18 cellular contexts compared by ENCODE assay signal in genomic region chr14:24848427-24848826, GRCh38.
DNase-seq lines count a peak whose midpoint lies in the region; ATAC-seq and TF ChIP-seq lines count a peak whose summit lies in the region.
"Had no signal": no experiment of that assay in that cellular context is flagged by ENCODE, and none has a peak within 500 bp of the region (broad histone marks: within the 10 kb centered on the region; RNA-seq: fewer than 3 reads in every experiment).

No MANE protein-coding gene starts in this region.

- no peaks in the 10 kb centered on the region; the same call in 1 of the 2 replicates for H3K27me3 Mint-ChIP-seq in HFFc6 (ENCODE audit: insufficient read depth)

- no peak for TF ChIP-seq CTCF in HFFc6 (IDR thresholded peaks at IDR 0.05)
- no peak for TF ChIP-seq CTCF in foreskin fibroblast (IDR thresholded peaks at IDR 0.05; ENCODE audit: low read depth, low read length)

- peak overlapping the region; percentile 43 for H3K4me3 Mint-ChIP-seq in HFFc6
- H3K4me3 Mint-ChIP-seq: CD4-positive, alpha-beta T cell; endodermal cell; immature natural killer cell; stimulated activated naive CD8-positive, alpha-beta T cell treated with anti-CD3 and anti-CD28 coated beads, Interleukin-15, Interleukin-2, amounts not matched to agents 100 ng/mL and 50 ng/mL, for 24 hours had no signal

- H3K4me1 ChIP-seq in urinary bladder (ENCODE audit: insufficient read depth): no peaks in the 10 kb centered on the region

- H3K27ac ChIP-seq in angular gyrus (ENCODE audit: low read depth, low read length) (peak overlapping the region; percentile 29), urinary bladder (ENCODE audit: low read depth) (peak overlapping the region; percentile 10)
- H3K27ac ChIP-seq: ovary, WERI-Rb-1 had no signal

- no peaks in the 10 kb centered on the region for H3K36me3 ChIP-seq in urinary bladder (ENCODE audit: insufficient read depth)
- H3K36me3 ChIP-seq: ovary, WERI-Rb-1 had no signal

- H3K27ac Mint-ChIP-seq in HFFc6: peak overlapping the region; percentile 52
- H3K27ac Mint-ChIP-seq: activated T-helper 2 cell treated with anti-CD3 and anti-CD28 coated beads, Interferon-gamma antibody, Interleukin-2, Interleukin-4, amounts not matched to agents 10 μg/mL and 5 μg/mL and 100 μg/mL, durations not matched to agents 14 hours and 24 hours and 36 hours; CD4-positive, alpha-beta T cell; endodermal cell; immature natural killer cell; stimulated activated naive CD8-positive, alpha-beta T cell treated with anti-CD3 and anti-CD28 coated beads, Interleukin-15, Interleukin-2, amounts not matched to agents 100 ng/mL and 50 ng/mL, for 24 hours had no signal

- H3K4me1 Mint-ChIP-seq in HFFc6 (ENCODE audit: low read depth): peaks cover 61% of the 10 kb centered on the region
- H3K4me1 Mint-ChIP-seq: immature natural killer cell had no signal

- H3K4me3 ChIP-seq in foreskin fibroblast (ENCODE audit: low read depth in 1 of 2, low read length in 2 of 2) (no peak overlapping the region), urinary bladder (ENCODE audit: low read depth, low read length) (no peak overlapping the region)
- H3K4me3 ChIP-seq: ovary had no signal

- peak; percentile 56 for DNase-seq in HFFc6
- DNase-seq in foreskin fibroblast: peak; percentile 64 to 85
- DNase-seq in SHP77 treated with DMSO at 0.1 percent for 48 hours (lab: John Stamatoyannopoulos, UW): no peak
- DNase-seq: CD4-positive, alpha-beta T cell; endodermal cell; immature natural killer cell; midbrain; NCI-H2081; NCI-H526; ovary; WERI-Rb-1 had no signal

- no peaks in the 10 kb centered on the region for H3K9me3 Mint-ChIP-seq in HFFc6
- H3K9me3 Mint-ChIP-seq: activated T-helper 2 cell treated with anti-CD3 and anti-CD28 coated beads, Interferon-gamma antibody, Interleukin-2, Interleukin-4, amounts not matched to agents 10 μg/mL and 5 μg/mL and 100 μg/mL, durations not matched to agents 14 hours and 24 hours and 36 hours; CD4-positive, alpha-beta T cell; endodermal cell; immature natural killer cell; stimulated activated naive CD8-positive, alpha-beta T cell treated with anti-CD3 and anti-CD28 coated beads, Interleukin-15, Interleukin-2, amounts not matched to agents 100 ng/mL and 50 ng/mL, for 24 hours had no signal

- WGBS in urinary bladder: 40% methylated on average over 3 of the region's 3 CpGs

- ATAC-seq in HG02973 (IDR thresholded peaks at IDR 0.05; ENCODE audit: unreplicated experiment): no peak
- no peak for ATAC-seq in HG03097 (IDR thresholded peaks at IDR 0.05; ENCODE audit: low FRiP score, unreplicated experiment)
- ATAC-seq: Panc1 had no signal

- no peaks in the 10 kb centered on the region for H3K36me3 Mint-ChIP-seq in HFFc6 (ENCODE audit: low read depth)
